ENCODE assay signal across 1 cellular context in the genomic region with DNA sequence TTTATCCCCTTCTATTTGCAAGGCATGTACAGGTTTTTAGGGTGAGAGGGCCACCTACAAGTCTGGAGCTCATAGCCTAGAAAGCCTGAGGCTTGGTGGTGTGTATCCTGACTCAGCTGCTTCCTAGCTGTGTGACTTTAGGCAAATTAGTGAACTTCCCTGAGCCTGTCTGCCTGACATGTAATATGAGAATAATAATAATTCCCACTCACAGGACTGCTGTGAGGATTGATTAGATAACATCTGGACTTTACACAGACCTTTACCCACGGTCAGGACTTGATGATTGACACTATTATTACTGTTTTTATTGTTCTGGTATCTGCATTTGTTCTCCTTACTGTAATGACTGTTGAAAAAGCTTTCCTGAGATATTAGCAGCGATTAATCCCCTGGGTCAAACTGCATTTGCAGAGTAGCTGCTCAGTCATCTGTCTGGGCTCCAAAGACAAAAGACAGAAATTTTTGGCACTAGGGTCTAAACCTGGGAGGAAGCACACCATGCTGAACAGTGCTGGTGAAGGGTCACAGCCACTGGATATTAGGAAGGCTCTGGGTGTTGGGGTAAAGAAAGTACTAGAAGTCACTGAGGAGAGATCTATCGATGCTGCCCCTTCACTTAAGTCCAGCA.
TF ChIP-seq lines count a peak whose summit lies in the region.

No MANE protein-coding gene starts in this region.

TF ChIP-seq in HepG2, 621 proteins besides CTCF, POLR2A, EP300 and RAD21 (continued from another document):
- TF ChIP-seq, protein P1, sequence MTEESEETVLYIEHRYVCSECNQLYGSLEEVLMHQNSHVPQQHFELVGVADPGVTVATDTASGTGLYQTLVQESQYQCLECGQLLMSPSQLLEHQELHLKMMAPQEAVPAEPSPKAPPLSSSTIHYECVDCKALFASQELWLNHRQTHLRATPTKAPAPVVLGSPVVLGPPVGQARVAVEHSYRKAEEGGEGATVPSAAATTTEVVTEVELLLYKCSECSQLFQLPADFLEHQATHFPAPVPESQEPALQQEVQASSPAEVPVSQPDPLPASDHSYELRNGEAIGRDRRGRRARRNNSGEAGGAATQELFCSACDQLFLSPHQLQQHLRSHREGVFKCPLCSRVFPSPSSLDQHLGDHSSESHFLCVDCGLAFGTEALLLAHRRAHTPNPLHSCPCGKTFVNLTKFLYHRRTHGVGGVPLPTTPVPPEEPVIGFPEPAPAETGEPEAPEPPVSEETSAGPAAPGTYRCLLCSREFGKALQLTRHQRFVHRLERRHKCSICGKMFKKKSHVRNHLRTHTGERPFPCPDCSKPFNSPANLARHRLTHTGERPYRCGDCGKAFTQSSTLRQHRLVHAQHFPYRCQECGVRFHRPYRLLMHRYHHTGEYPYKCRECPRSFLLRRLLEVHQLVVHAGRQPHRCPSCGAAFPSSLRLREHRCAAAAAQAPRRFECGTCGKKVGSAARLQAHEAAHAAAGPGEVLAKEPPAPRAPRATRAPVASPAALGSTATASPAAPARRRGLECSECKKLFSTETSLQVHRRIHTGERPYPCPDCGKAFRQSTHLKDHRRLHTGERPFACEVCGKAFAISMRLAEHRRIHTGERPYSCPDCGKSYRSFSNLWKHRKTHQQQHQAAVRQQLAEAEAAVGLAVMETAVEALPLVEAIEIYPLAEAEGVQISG (CRISPR knock-in tag; IDR thresholded peaks at IDR 0.05), result no peak
- TF ChIP-seq YEATS4 (CRISPR knock-in tag; IDR thresholded peaks at IDR 0.05; ENCODE audit: borderline replicate concordance) (no peak), RARG (CRISPR knock-in tag; IDR thresholded peaks at IDR 0.05; ENCODE audit: low read depth) (no peak), ZNF619 (CRISPR knock-in tag; IDR thresholded peaks at IDR 0.05) (no peak), ISX (CRISPR knock-in tag; conservative IDR thresholded peaks at IDR 0.05) (no peak), SOX13 (IDR thresholded peaks at IDR 0.05) (no peak), SOX13 (CRISPR knock-in tag; conservative IDR thresholded peaks at IDR 0.05 in 1 of 2, IDR thresholded peaks at IDR 0.05 in 1 of 2) (peak in 1 of 2 experiments; percentile 59; a peak in 1 of 4 replicates), ZFP1 (CRISPR knock-in tag; IDR thresholded peaks at IDR 0.05) (no peak), TEAD3 (CRISPR knock-in tag; optimal IDR thresholded peaks at IDR 0.05; ENCODE audit: borderline replicate concordance) (no peak), SALL1 (CRISPR knock-in tag; IDR thresholded peaks at IDR 0.05) (peak; percentile 21; the same call in 1 of the 2 replicates), CBX5 (CRISPR knock-in tag; IDR thresholded peaks at IDR 0.05; ENCODE audit: borderline replicate concordance) (no peak), ZNF12 (CRISPR knock-in tag; IDR thresholded peaks at IDR 0.05) (no peak), JDP2 (CRISPR knock-in tag; IDR thresholded peaks at IDR 0.05; ENCODE audit: borderline replicate concordance) (no peak), HMG20A (CRISPR knock-in tag; IDR thresholded peaks at IDR 0.05; ENCODE audit: borderline replicate concordance) (no peak), RCOR2 (CRISPR knock-in tag; IDR thresholded peaks at IDR 0.05) (peak; percentile 41; the same call in 1 of the 2 replicates)
